ENCODE assay signal across 8 cellular contexts in genomic region chr12:12684375-12685106, GRCh38. TPM values are rescaled to one million over a fixed set of nuclear protein-coding genes. Genes with fewer than 3 reads are reported as not detected.
DNase-seq lines count a peak whose midpoint lies in the region; ATAC-seq and TF ChIP-seq lines count a peak whose summit lies in the region.

No MANE protein-coding gene starts in this region.

- H3K9me3 ChIP-seq in SJCRH30 (replicated peaks) (no peaks in the 10 kb centered on the region), thyroid gland (no peaks in the 10 kb centered on the region)

- ATAC-seq in HG03039 (IDR thresholded peaks at IDR 0.05; ENCODE audit: unreplicated experiment), result no peak
- no peak for ATAC-seq in GM18517 (IDR thresholded peaks at IDR 0.05; ENCODE audit: unreplicated experiment)

- H3K4me3 ChIP-seq in SJCRH30, result no peak overlapping the region
- H3K4me3 ChIP-seq in thyroid gland (replicated peaks in 1 of 3), result no peak overlapping the region

- no peak for TF ChIP-seq CTCF in thyroid gland (IDR thresholded peaks at IDR 0.05)

- H3K36me3 ChIP-seq in SJCRH30, result no peaks in the 10 kb centered on the region
- no peaks in the 10 kb centered on the region for H3K36me3 ChIP-seq in thyroid gland

- in situ Hi-C loops in KBM-7 (cut with MboI; ENCODE audit: low pct_unique_long_range_greater_than_20kb, low sequenced_read_pairs), result loop anchor here (25.0 kb wide), 2 partner anchors 297 to 597 kb away; no protein-coding TSS in a partner anchor

- no peak for TF ChIP-seq POLR2A in thyroid gland (IDR thresholded peaks at IDR 0.05)

- H3K27me3 ChIP-seq in SJCRH30 (no peaks in the 10 kb centered on the region), thyroid gland (no peaks in the 10 kb centered on the region)

- DNase-seq in COLO829 (ENCODE audit: low spot score), result peak; percentile 40
- peak; percentile 45 for DNase-seq in KBM-7
- peak; percentile 47 to 69 for DNase-seq in SJCRH30
- peak; percentile 59 to 95 (median 80) for DNase-seq in head of caudate nucleus
- peak; percentile 20 to 53 for DNase-seq in thyroid gland
- DNase-seq in activated effector memory CD4-positive, alpha-beta T cell treated with anti-CD3 and anti-CD28 coated beads, Interleukin-2, amount 50 U/mL, for 16 hours, result no peak

- intact Hi-C loops in head of caudate nucleus (cut with DNase I) (no loop called here), thyroid gland (cut with DNase I) (no loop called here)

- no peaks in the 10 kb centered on the region for H3K4me1 ChIP-seq in SJCRH30
- no peaks in the 10 kb centered on the region for H3K4me1 ChIP-seq in thyroid gland

- WGBS in thyroid gland, 2 donors, result 4 to 9% methylated on average over 5 of the region's 5 CpGs

- H3K27ac ChIP-seq in SJCRH30 (no peak overlapping the region), thyroid gland (no peak overlapping the region)

RNA-seq across cellular contexts. Expression of gene GPR19, which starts 11.4 kb away (rescaled TPM):
- 1.1 and 1.3 TPM in 2 replicates for total RNA-seq in SJCRH30 (2014; rRNA removed; shearing (Covaris generic))
- not detected for total RNA-seq in thyroid gland

RNA-seq across cellular contexts. Expression of gene CDKN1B, which starts 32.6 kb away (rescaled TPM):
- 37.1 and 37.6 TPM in 2 replicates for total RNA-seq in SJCRH30 (2014; rRNA removed; shearing (Covaris generic))
- total RNA-seq in thyroid gland, result 10 to 100 TPM; 52.3 to 77.3 (median 62.7) TPM
